In genomic region chr14:72165151-72165715, GRCh38 we compare ENCODE assay signal across 20 cellular contexts.
"Had no signal": no experiment of that assay in that cellular context is flagged by ENCODE, and none has a peak within 500 bp of the region (broad histone marks: within the 10 kb centered on the region; RNA-seq: fewer than 3 reads in every experiment).

No MANE protein-coding gene starts in this region.

- H3K36me3 ChIP-seq: lower lobe of right lung, neutrophil, tibial artery had no signal

- H3K4me1 ChIP-seq: body of pancreas, lower lobe of right lung, parathyroid adenoma had no signal

- H3K4me3 ChIP-seq: body of pancreas, lower lobe of right lung, tibial artery had no signal

- FAIRE-seq: colon, endometrium, keratinocyte had no signal

- DNase-seq: activated CD4-positive, alpha-beta T cell treated with anti-CD3 and anti-CD28 coated beads, Interleukin-2, amount 10 ng/mL, durations not matched to agents 24 days and 14 days; activated CD4-positive, CD25-positive, alpha-beta regulatory T cell; activated CD8-positive, alpha-beta T cell treated with anti-CD3 and anti-CD28 coated beads for 36 hours; activated naive CD4-positive, alpha-beta T cell treated with Interleukin-2 at 50 U/mL for 16 hours; activated naive CD8-positive, alpha-beta T cell treated with anti-CD3 and anti-CD28 coated beads, Interleukin-2, amount 10 ng/mL, durations not matched to agents 7 days and 5 days; activated T-cell treated with anti-CD3 and anti-CD28 coated beads, Interleukin-2, amount 50 U/mL, for 1 hour; body of pancreas; erythroblast; foreskin melanocyte; glutamatergic neuron; lower lobe of right lung; natural killer cell; stimulated activated naive CD4-positive, alpha-beta T cell; T-helper 9 cell; tibial artery had no signal

- H3K27me3 ChIP-seq: body of pancreas, neutrophil, tibial artery had no signal

- H3K27ac ChIP-seq: body of pancreas, lower lobe of right lung, neutrophil, parathyroid adenoma, tibial artery had no signal

- H3K9me3 ChIP-seq: body of pancreas, lower lobe of right lung, neutrophil, tibial artery had no signal

- ATAC-seq: activated CD8-positive, alpha-beta T cell treated with anti-CD3 and anti-CD28 coated beads for 36 hours; body of pancreas; lower lobe of right lung; natural killer cell had no signal
